Comparison of ENCODE assay signal across 1 cellular context in genomic region chr12:115437061-115437567, GRCh38.
TF ChIP-seq lines count a peak whose summit lies in the region.

No MANE protein-coding gene starts in this region.

TF ChIP-seq in HepG2, 621 proteins besides CTCF, POLR2A, EP300 and RAD21 (continued from another document and continues in another):
- TF ChIP-seq KIAA2018 (CRISPR knock-in tag; IDR thresholded peaks at IDR 0.05; ENCODE audit: borderline replicate concordance) (no peak), ZNF512B (CRISPR knock-in tag; IDR thresholded peaks at IDR 0.05; ENCODE audit: borderline replicate concordance) (no peak), ZNF253 (CRISPR knock-in tag; IDR thresholded peaks at IDR 0.05; ENCODE audit: borderline replicate concordance) (no peak), NONO (IDR thresholded peaks at IDR 0.05) (no peak), NONO (CRISPR knock-in tag; conservative IDR thresholded peaks at IDR 0.05) (no peak), ZNF672 (CRISPR knock-in tag; IDR thresholded peaks at IDR 0.05) (no peak), TOPORS (CRISPR knock-in tag; IDR thresholded peaks at IDR 0.05) (no peak), EEA1 (CRISPR knock-in tag; IDR thresholded peaks at IDR 0.05; ENCODE audit: borderline replicate concordance) (no peak), ZNF570 (CRISPR knock-in tag; IDR thresholded peaks at IDR 0.05; ENCODE audit: borderline replicate concordance) (no peak), GTF3A (CRISPR knock-in tag; conservative IDR thresholded peaks at IDR 0.05) (no peak), ZNF468 (CRISPR knock-in tag; IDR thresholded peaks at IDR 0.05) (no peak), ZNF691 (CRISPR knock-in tag; IDR thresholded peaks at IDR 0.05; ENCODE audit: borderline replicate concordance, low read depth) (no peak; the same call in 1 of the 2 replicates), KDM5A (IDR thresholded peaks at IDR 0.05; ENCODE audit: borderline replicate concordance, low read length) (no peak), MEIS1 (CRISPR knock-in tag; IDR thresholded peaks at IDR 0.05; ENCODE audit: borderline replicate concordance) (no peak; the same call in 1 of the 2 replicates), ZBTB44 (CRISPR knock-in tag; IDR thresholded peaks at IDR 0.05) (no peak), TFDP2 (CRISPR knock-in tag; IDR thresholded peaks at IDR 0.05) (no peak), ZFX (CRISPR knock-in tag; IDR thresholded peaks at IDR 0.05; ENCODE audit: low read depth) (peak; percentile 65; the same call in 1 of the 2 replicates), FOXO1 (CRISPR knock-in tag; IDR thresholded peaks at IDR 0.05) (peak; percentile 78; the same call in 1 of the 2 replicates), ZNF784 (CRISPR knock-in tag; IDR thresholded peaks at IDR 0.05; ENCODE audit: borderline replicate concordance) (peak; percentile 39; the same call in 1 of the 2 replicates), ZNF460 (CRISPR knock-in tag; IDR thresholded peaks at IDR 0.05; ENCODE audit: borderline replicate concordance) (no peak), ZSCAN21 (CRISPR knock-in tag; IDR thresholded peaks at IDR 0.05; ENCODE audit: borderline replicate concordance) (no peak), ZNF160 (CRISPR knock-in tag; IDR thresholded peaks at IDR 0.05) (no peak), RFX1 (IDR thresholded peaks at IDR 0.05) (no peak), ZFYVE20 (CRISPR knock-in tag; IDR thresholded peaks at IDR 0.05; ENCODE audit: borderline replicate concordance, low read depth) (no peak), FOXP4 (CRISPR knock-in tag; IDR thresholded peaks at IDR 0.05) (peak; percentile 87), ZNF33A (CRISPR knock-in tag; IDR thresholded peaks at IDR 0.05; ENCODE audit: borderline replicate concordance) (no peak), ZNF841 (CRISPR knock-in tag; IDR thresholded peaks at IDR 0.05; ENCODE audit: borderline replicate concordance) (no peak), E2F5 (CRISPR knock-in tag; conservative IDR thresholded peaks at IDR 0.05) (no peak), KDM2A (CRISPR knock-in tag; IDR thresholded peaks at IDR 0.05; ENCODE audit: borderline replicate concordance, low read depth) (no peak), ZNF414 (CRISPR knock-in tag; IDR thresholded peaks at IDR 0.05) (no peak), IKZF1 (IDR thresholded peaks at IDR 0.05) (no peak), ZFP91 (CRISPR knock-in tag; IDR thresholded peaks at IDR 0.05; ENCODE audit: borderline replicate concordance) (peak; percentile 50; the same call in 1 of the 2 replicates), ZNF260 (CRISPR knock-in tag; IDR thresholded peaks at IDR 0.05; ENCODE audit: borderline replicate concordance, low read depth) (no peak), ZNF343 (CRISPR knock-in tag; IDR thresholded peaks at IDR 0.05) (no peak), TAF15 (IDR thresholded peaks at IDR 0.05; ENCODE audit: low read depth, low read length, poor library complexity, severe bottlenecking) (no peak), PITX1 (CRISPR knock-in tag; IDR thresholded peaks at IDR 0.05) (peak; percentile 55; the same call in 1 of the 2 replicates), NFKB2 (CRISPR knock-in tag; IDR thresholded peaks at IDR 0.05; ENCODE audit: borderline replicate concordance) (no peak), SMAD3 (CRISPR knock-in tag; IDR thresholded peaks at IDR 0.05) (no peak), ZSCAN25 (CRISPR knock-in tag; IDR thresholded peaks at IDR 0.05) (peak; percentile 73; the same call in 1 of the 2 replicates), CREBL2 (CRISPR knock-in tag; IDR thresholded peaks at IDR 0.05; ENCODE audit: borderline replicate concordance) (no peak)
